Comparison of ENCODE assay signal across 1 cellular context in genomic region chr3:137174514-137174913, GRCh38.
TF ChIP-seq lines count a peak whose summit lies in the region.

No MANE protein-coding gene starts in this region.

TF ChIP-seq in GM12878, 131 proteins besides CTCF, POLR2A, EP300 and RAD21 (continued from another document):
- TF ChIP-seq E4F1 (IDR thresholded peaks at IDR 0.05; ENCODE audit: borderline replicate concordance, partially characterized antibody) (no peak), MLLT1 (IDR thresholded peaks at IDR 0.05) (no peak), ZNF207 (IDR thresholded peaks at IDR 0.05; ENCODE audit: borderline replicate concordance) (no peak), IRF3 (IDR thresholded peaks at IDR 0.05) (no peak), RB1 (IDR thresholded peaks at IDR 0.05; ENCODE audit: borderline replicate concordance) (no peak), EZH2 (IDR thresholded peaks at IDR 0.05; ENCODE audit: borderline replicate concordance, control insufficient read depth, low read depth, low read length) (no peak)
